In genomic region chr1:25692560-25692959, GRCh38 we compare ENCODE assay signal across 8 cellular contexts.
DNase-seq lines count a peak whose midpoint lies in the region; ATAC-seq and TF ChIP-seq lines count a peak whose summit lies in the region.

No MANE protein-coding gene starts in this region.

- H3K4me1 Mint-ChIP-seq in HFFc6 (ENCODE audit: low read depth) (peaks cover 38% of the 10 kb centered on the region), memory B cell (no peaks in the 10 kb centered on the region)

- no peaks in the 10 kb centered on the region for H3K4me1 ChIP-seq in DND-41 (ENCODE audit: insufficient read depth, low read length)

- no peaks in the 10 kb centered on the region for H3K79me2 ChIP-seq in DND-41 (ENCODE audit: insufficient read depth, low read length)

- no peak overlapping the region for H3K4me2 ChIP-seq in DND-41 (ENCODE audit: insufficient read depth, low read length)

- H3K4me3 ChIP-seq in DND-41 (ENCODE audit: low read depth in 1 of 2, low read length in 2 of 2) = no peak overlapping the region

- H3K36me3 ChIP-seq in DND-41 (ENCODE audit: insufficient read depth, low read length) = no peaks in the 10 kb centered on the region

- H3K27me3 ChIP-seq in DND-41 (ENCODE audit: insufficient read depth, low read length, poor library complexity) = peaks cover 30% of the 10 kb centered on the region

- H3K27me3 Mint-ChIP-seq in HFFc6 (ENCODE audit: insufficient read depth) (peaks cover 32% of the 10 kb centered on the region), memory B cell (peaks cover 4% of the 10 kb centered on the region)

- H3K27ac Mint-ChIP-seq in HFFc6 (no peak overlapping the region), memory B cell (no peak overlapping the region)

- no peak overlapping the region for H3K27ac ChIP-seq in DND-41 (ENCODE audit: low read length)

- H2AFZ ChIP-seq in DND-41 (ENCODE audit: low read depth, low read length) = no peak overlapping the region

- no peaks in the 10 kb centered on the region for H3K9me3 Mint-ChIP-seq in HFFc6
- no peaks in the 10 kb centered on the region for H3K9me3 Mint-ChIP-seq in memory B cell

- no peak overlapping the region for H3K4me3 Mint-ChIP-seq in HFFc6
- no peak overlapping the region for H3K4me3 Mint-ChIP-seq in memory B cell

- H4K20me1 ChIP-seq in DND-41 (ENCODE audit: insufficient read depth, low read length) = no peaks in the 10 kb centered on the region

- H3K36me3 Mint-ChIP-seq in HFFc6 (ENCODE audit: low read depth) (no peaks in the 10 kb centered on the region), memory B cell (no peaks in the 10 kb centered on the region)

- no peaks in the 10 kb centered on the region for H3K9me3 ChIP-seq in DND-41 (ENCODE audit: insufficient read depth, low read length, severe bottlenecking)

- peak; percentile 72 for ATAC-seq in DND-41 (ENCODE audit: insufficient read depth, low read depth)
- ATAC-seq in memory B cell (ENCODE audit: low read depth) = peak; percentile 54
- no peak for ATAC-seq in HG03108 (IDR thresholded peaks at IDR 0.05; ENCODE audit: unreplicated experiment)
- ATAC-seq in GM18517 (IDR thresholded peaks at IDR 0.05; ENCODE audit: unreplicated experiment) = no peak
- no peak for ATAC-seq in GM18873 (IDR thresholded peaks at IDR 0.05; ENCODE audit: low FRiP score, unreplicated experiment)

- H3K9ac ChIP-seq in DND-41 (ENCODE audit: low read depth, low read length) = no peak overlapping the region

- DNase-seq in DND-41 = peak; percentile 33
- no peak for DNase-seq in HFFc6
- DNase-seq in activated CD4-positive, alpha-beta T cell treated with anti-CD3 and anti-CD28 coated beads, Interleukin-2, amount 50 U/mL, for 1 hour = peak; percentile 24
- no peak for DNase-seq in memory B cell (ENCODE audit: low spot score in 2 of 2)
- no peak for DNase-seq in DMS79 (lab: John Stamatoyannopoulos, UW)

- TF ChIP-seq CTCF in DND-41 (IDR thresholded peaks at IDR 0.05; ENCODE audit: borderline replicate concordance, extremely low read depth, low read length, poor library complexity, severe bottlenecking) = peak; percentile 68
- peak; percentile 58 for TF ChIP-seq CTCF in HFFc6 (IDR thresholded peaks at IDR 0.05)

Comparison
In these comparisons a context has a peak if more than half of its experiments do, and no peak if none do; other contexts are left out.
1. ATAC-seq: peak in DND-41 (single experiment) and memory B cell (single experiment); none in HG03108 (single experiment), GM18517 (single experiment) and GM18873 (single experiment).
2. DNase-seq: peak in DND-41 (single experiment) and activated CD4-positive, alpha-beta T cell treated with anti-CD3 and anti-CD28 coated beads, Interleukin-2, amount 50 U/mL, for 1 hour (single experiment); none in HFFc6 (single experiment), memory B cell (0 of 2) and DMS79 (single experiment).